In genomic region chr9:127786773-127787123, GRCh38 we compare ENCODE assay signal across 8 cellular contexts. TPM values are rescaled to one million over a fixed set of nuclear protein-coding genes. Genes with fewer than 3 reads are reported as not detected.
DNase-seq lines count a peak whose midpoint lies in the region; ATAC-seq and TF ChIP-seq lines count a peak whose summit lies in the region.

No MANE protein-coding gene starts in this region.

- ATAC-seq in natural killer cell (no peak), HG02938 (IDR thresholded peaks at IDR 0.05; ENCODE audit: unreplicated experiment) (no peak)

- DNase-seq in BE2C = no peak
- no peak for DNase-seq in colonic mucosa
- DNase-seq in natural killer cell = no peak
- no peak for DNase-seq in GOT3 (lab: John Stamatoyannopoulos, UW)
- no peak for DNase-seq in NCI-H2227 treated with DMSO at 0.1 percent for 48 hours (lab: John Stamatoyannopoulos, UW)
- no peak for DNase-seq in NCI-H345 (lab: John Stamatoyannopoulos, UW)

- H3K27ac ChIP-seq in KOPT-K1 (ENCODE audit: low read depth, low read length, poor library complexity, severe bottlenecking) (peak overlapping the region; percentile 95), colonic mucosa (peak overlapping the region; percentile 96)

- no peaks in the 10 kb centered on the region for H3K27me3 ChIP-seq in BE2C
- no peaks in the 10 kb centered on the region for H3K27me3 ChIP-seq in colonic mucosa

- no peaks in the 10 kb centered on the region for H3K9me3 Mint-ChIP-seq in natural killer cell

- peak overlapping the region; percentile 85 for H3K27ac Mint-ChIP-seq in natural killer cell

- H3K36me3 ChIP-seq in BE2C (peaks cover 49% of the 10 kb centered on the region), KOPT-K1 (ENCODE audit: insufficient read depth, low read length) (peaks cover 53% of the 10 kb centered on the region), colonic mucosa (peaks cover 36% of the 10 kb centered on the region)

- H3K4me1 Mint-ChIP-seq in natural killer cell = peaks cover 44 to 62% of the 10 kb centered on the region in 2 donors

- intact Hi-C loops in colonic mucosa (cut with DNase I) (loop anchor here (5.0 kb wide), 1 partner anchor 131 kb away; the partner anchor contains the start of gene ST6GALNAC4), natural killer cell (cut with micrococcal nuclease) (loop anchor here (5.0 kb wide), 1 partner anchor 81 kb away; no protein-coding TSS in a partner anchor)

- H3K36me3 Mint-ChIP-seq in natural killer cell = peaks cover 6% of the 10 kb centered on the region

- peak overlapping the region; percentile 93 for H3K4me3 Mint-ChIP-seq in natural killer cell

- peak overlapping the region; percentile 89 for H3K4me3 ChIP-seq in BE2C (ENCODE audit: low read depth, low read length)
- peak overlapping the region; percentile 98 for H3K4me3 ChIP-seq in colonic mucosa

- H3K27me3 Mint-ChIP-seq in natural killer cell (ENCODE audit: low read depth in 2 of 2) = no peaks in the 10 kb centered on the region

- H3K4me1 ChIP-seq in BE2C (peaks cover 4% of the 10 kb centered on the region; the same call in 1 of the 2 replicates), colonic mucosa (no peaks in the 10 kb centered on the region)

- peak overlapping the region; percentile 78 to 96 for H3K9ac ChIP-seq in colonic mucosa (ENCODE audit: low read depth in 2 of 2, low read length in 2 of 2)

- TF ChIP-seq CTCF in BE2C (IDR thresholded peaks at IDR 0.05; ENCODE audit: low read depth, low read length) (peak; percentile 56), colonic mucosa (IDR thresholded peaks at IDR 0.05) (peak; percentile 26), natural killer cell (IDR thresholded peaks at IDR 0.05) (peak; percentile 53)

- H3K9me3 ChIP-seq in BE2C (no peaks in the 10 kb centered on the region), KOPT-K1 (ENCODE audit: insufficient read depth, low read length, poor library complexity, severe bottlenecking) (no peaks in the 10 kb centered on the region), colonic mucosa (no peaks in the 10 kb centered on the region)

RNA-seq across cellular contexts. Expression of gene CDK9, which starts 0.9 kb away (rescaled TPM):
- 167 TPM for polyA plus RNA-seq in BE2C (2012; ENCODE audit: insufficient read depth, insufficient read length, low read depth)
- 10 to 100 TPM; 64.0 to 77.7 TPM for total RNA-seq in colonic mucosa
- 100 to 1,000 TPM; 181 to 207 (median 188) TPM for total RNA-seq in natural killer cell

RNA-seq across cellular contexts. Expression of gene SH2D3C, which starts 8.3 kb away (rescaled TPM):
- 12.5 TPM for polyA plus RNA-seq in BE2C (2012; ENCODE audit: insufficient read depth, insufficient read length, low read depth)
- total RNA-seq in colonic mucosa (1 to 10 TPM; 3.5 TPM), natural killer cell (10 to 100 TPM; 42.8 to 86.8 (median 56.6) TPM)

RNA-seq across cellular contexts. Expression of gene FPGS, which starts 15.9 kb away (rescaled TPM):
- 75.4 TPM for polyA plus RNA-seq in BE2C (2012; ENCODE audit: insufficient read depth, insufficient read length, low read depth)
- 10 to 100 TPM; 31.6 to 55.1 TPM for total RNA-seq in colonic mucosa
- 100 to 1,000 TPM in 2 of 3 donors, 10 to 100 TPM in 1; 99.1 to 108 (median 107) TPM for total RNA-seq in natural killer cell

RNA-seq across cellular contexts. Expression of gene TOR2A, which starts 51.7 kb away (rescaled TPM):
- 33.8 TPM for polyA plus RNA-seq in BE2C (2012; ENCODE audit: insufficient read depth, insufficient read length, low read depth)
- total RNA-seq in colonic mucosa (10 to 100 TPM; 25.8 to 29.8 TPM), natural killer cell (10 to 100 TPM; 20.9 to 27.8 (median 23.7) TPM)

Comparison
In these comparisons a context has a peak if more than half of its experiments do, and no peak if none do; other contexts are left out.
1. RNA of gene SH2D3C, which starts 8.3 kb away (total RNA-seq): 42.8 to 86.8 TPM in natural killer cell; 3.5 TPM in colonic mucosa; every median in the first group is over 4 times any median in the second.
2. Peak in every context shown above with its lines, with median percentiles within 50 percentile points of each other: CTCF ChIP-seq.